ENCODE assay signal across 13 cellular contexts in genomic region chr17:4584835-4585187, GRCh38. TPM values are rescaled to one million over a fixed set of nuclear protein-coding genes. Genes with fewer than 3 reads are reported as not detected.
DNase-seq lines count a peak whose midpoint lies in the region; ATAC-seq, FAIRE-seq and TF ChIP-seq lines count a peak whose summit lies in the region.
"Had no signal": no experiment of that assay in that cellular context is flagged by ENCODE, and none has a peak within 500 bp of the region (broad histone marks: within the 10 kb centered on the region; RNA-seq: fewer than 3 reads in every experiment).

No MANE protein-coding gene starts in this region.

- TF ChIP-seq CTCF in kidney epithelial cell (IDR thresholded peaks at IDR 0.05; ENCODE audit: insufficient read depth, low read length, poor library complexity, severe bottlenecking) = no peak
- no peak for TF ChIP-seq CTCF in D721Med (IDR thresholded peaks at IDR 0.05; ENCODE audit: insufficient read depth, missing control alignments)

- no peak for FAIRE-seq in D721Med (lab: Jason Lieb, UNC)
- FAIRE-seq: H54 had no signal

- peak overlapping the region; percentile 91 for H3K27ac ChIP-seq in skeletal muscle tissue (ENCODE audit: low read depth, low read length)
- H3K27ac ChIP-seq: HL-60 had no signal

- H3K36me3 ChIP-seq in H7 (replicated peaks; ENCODE audit: control insufficient read depth, insufficient read depth, low read length) = no peaks in the 10 kb centered on the region
- H3K36me3 ChIP-seq in kidney epithelial cell (ENCODE audit: control insufficient read depth, insufficient read depth, low read length) = no peaks in the 10 kb centered on the region
- no peaks in the 10 kb centered on the region for H3K36me3 ChIP-seq in skeletal muscle tissue (ENCODE audit: control insufficient read depth in 3 of 3, insufficient read depth in 3 of 3, low read length in 3 of 3)

- H3K4me3 ChIP-seq in H7 (ENCODE audit: insufficient read depth, low read depth, low read length) (peak overlapping the region; percentile 49), kidney epithelial cell (ENCODE audit: low read depth, low read length) (peak overlapping the region; percentile 43), skeletal muscle tissue (ENCODE audit: low read length in 3 of 3) (peak overlapping the region; percentile 82 to 85 (median 83))

- peak overlapping the region; percentile 76 to 94 (median 86) for H3K9ac ChIP-seq in skeletal muscle tissue (ENCODE audit: low read depth in 1 of 3, low read length in 3 of 3)

- peaks cover 4% of the 10 kb centered on the region for H3K4me1 Mint-ChIP-seq in activated naive CD8-positive, alpha-beta T cell treated with anti-CD3 and anti-CD28 coated beads for 36 hours

- H3K27me3 ChIP-seq in H7 (ENCODE audit: control insufficient read depth, insufficient read depth, low read length) (peaks cover 40% of the 10 kb centered on the region), kidney epithelial cell (ENCODE audit: control insufficient read depth, insufficient read depth, low read length) (peaks cover 65% of the 10 kb centered on the region), skeletal muscle tissue (ENCODE audit: control insufficient read depth in 3 of 3, insufficient read depth in 3 of 3, low read length in 3 of 3) (peaks cover 0 to 30% (median 10%) of the 10 kb centered on the region in 3 donors)

- no peaks in the 10 kb centered on the region for H3K36me3 Mint-ChIP-seq in activated naive CD8-positive, alpha-beta T cell treated with anti-CD3 and anti-CD28 coated beads for 36 hours

- no peaks in the 10 kb centered on the region for H3K9me3 ChIP-seq in skeletal muscle tissue (ENCODE audit: control insufficient read depth in 3 of 3, low read length in 3 of 3)

- H3K27me3 Mint-ChIP-seq in activated naive CD8-positive, alpha-beta T cell treated with anti-CD3 and anti-CD28 coated beads for 36 hours = peaks cover 48% of the 10 kb centered on the region

- peak overlapping the region; percentile 25 for H3K4me3 Mint-ChIP-seq in activated naive CD8-positive, alpha-beta T cell treated with anti-CD3 and anti-CD28 coated beads for 36 hours

- ATAC-seq in HG02938 (IDR thresholded peaks at IDR 0.05; ENCODE audit: unreplicated experiment) (no peak), HG03108 (IDR thresholded peaks at IDR 0.05; ENCODE audit: unreplicated experiment) (no peak)

- H3K4me1 ChIP-seq in skeletal muscle tissue (ENCODE audit: control insufficient read depth in 3 of 3, insufficient read depth in 3 of 3, low read length in 3 of 3) = peaks cover 44 to 67% (median 59%) of the 10 kb centered on the region in 3 donors

- DNase-seq in H7 (peak; percentile 90), kidney epithelial cell (ENCODE audit: low read depth) (no peak), D721Med (ENCODE audit: insufficient read length, low spot score) (no peak)
- DNase-seq in activated naive CD8-positive, alpha-beta T cell treated with anti-CD3 and anti-CD28 coated beads for 36 hours = no peak
- DNase-seq in stimulated activated CD8-positive, alpha-beta memory T cell treated with anti-CD3 and anti-CD28 coated beads, Interleukin-4, amount 100 ng/mL, for 48 hours = no peak
- DNase-seq: activated CD4-positive, CD25-positive, alpha-beta regulatory T cell; DND-41; NCI-H187 treated with DMSO at 0.1 percent for 48 hours had no signal

- no peaks in the 10 kb centered on the region for H3K9me3 Mint-ChIP-seq in activated naive CD8-positive, alpha-beta T cell treated with anti-CD3 and anti-CD28 coated beads for 36 hours

- H3K27ac Mint-ChIP-seq in activated naive CD8-positive, alpha-beta T cell treated with anti-CD3 and anti-CD28 coated beads for 36 hours = no peak overlapping the region

RNA-seq across cellular contexts. Expression of gene SMTNL2, which starts 0.5 kb away (rescaled TPM):
- 1.4 and 1.9 TPM in 2 replicates for total RNA-seq in H7 (2014; rRNA removed; shearing (Covaris generic))
- not detected for total RNA-seq in activated naive CD8-positive, alpha-beta T cell treated with anti-CD3 and anti-CD28 coated beads for 36 hours
- total RNA-seq in kidney epithelial cell (0.14 and 0.46 TPM in 2 replicates), skeletal muscle tissue (74.1 TPM)

RNA-seq across cellular contexts. Expression of gene GGT6, which starts 24.4 kb away (rescaled TPM):
- total RNA-seq in H7 (2014; rRNA removed; shearing (Covaris generic)) = not detected in 2 replicates
- not detected for total RNA-seq in activated naive CD8-positive, alpha-beta T cell treated with anti-CD3 and anti-CD28 coated beads for 36 hours
- total RNA-seq in kidney epithelial cell = 0.07 and 0.38 TPM in 2 replicates
- total RNA-seq in skeletal muscle tissue = not detected

RNA-seq across cellular contexts. Expression of gene MYBBP1A, which starts 29.6 kb away (rescaled TPM):
- total RNA-seq in H7 (2014; rRNA removed; shearing (Covaris generic)) = 140 and 149 TPM in 2 replicates
- 100 to 1,000 TPM; 174 to 176 TPM for total RNA-seq in activated naive CD8-positive, alpha-beta T cell treated with anti-CD3 and anti-CD28 coated beads for 36 hours
- 92.0 and 103 TPM in 2 replicates for total RNA-seq in kidney epithelial cell
- total RNA-seq in skeletal muscle tissue = 30.3 TPM

RNA-seq across cellular contexts. Expression of gene ALOX15, which starts 56.7 kb away (rescaled TPM):
- total RNA-seq in H7 (2014; rRNA removed; shearing (Covaris generic)) = 0.10 and 0.11 TPM in 2 replicates
- under 1 TPM; 0.18 to 0.25 TPM for total RNA-seq in activated naive CD8-positive, alpha-beta T cell treated with anti-CD3 and anti-CD28 coated beads for 36 hours
- total RNA-seq in kidney epithelial cell (not detected in 2 replicates), skeletal muscle tissue (0.52 TPM)

Comparison
In these comparisons a context has a peak if more than half of its experiments do, and no peak if none do; other contexts are left out.
1. RNA of gene SMTNL2, which starts 0.5 kb away (total RNA-seq): 74.1 TPM in skeletal muscle tissue (single experiment); 1.4 to 1.9 TPM in H7, 0.14 to 0.46 TPM in kidney epithelial cell and not detected in activated naive CD8-positive, alpha-beta T cell treated with anti-CD3 and anti-CD28 coated beads for 36 hours; every median in the first group is over 10 times any median in the second.
2. Peak in every context shown above with its lines, with median percentiles within 50 percentile points of each other: H3K4me3 ChIP-seq.